15 cellular contexts compared by ENCODE assay signal in genomic region chr1:59733443-59734141, GRCh38.
DNase-seq lines count a peak whose midpoint lies in the region; ATAC-seq and TF ChIP-seq lines count a peak whose summit lies in the region.
"Had no signal": no experiment of that assay in that cellular context is flagged by ENCODE, and none has a peak within 500 bp of the region (broad histone marks: within the 10 kb centered on the region; RNA-seq: fewer than 3 reads in every experiment).

No MANE protein-coding gene starts in this region.

- H3K9me3 ChIP-seq in right atrium auricular region (no peaks in the 10 kb centered on the region), smooth muscle cell (replicated peaks; ENCODE audit: low read depth) (no peaks in the 10 kb centered on the region)
- H3K9me3 ChIP-seq: Caco-2 had no signal

- POLR2A ChIA-PET in activated CD4-positive, alpha-beta T cell treated with anti-CD3 and anti-CD28 coated beads for 36 hours (lab: Charles Lee), result no interaction called here

- H3K4me2 ChIP-seq in GM23338, result no peak overlapping the region
- H3K4me2 ChIP-seq in smooth muscle cell, result peak overlapping the region; percentile 35

- intact Hi-C loops in activated CD4-positive, alpha-beta T cell treated with anti-CD3 and anti-CD28 coated beads for 36 hours (cut with DNase I, micrococcal nuclease), result no loop called here

- H4K20me1 ChIP-seq in GM23338 (replicated peaks; ENCODE audit: insufficient read depth) (no peaks in the 10 kb centered on the region), smooth muscle cell (ENCODE audit: low read depth) (no peaks in the 10 kb centered on the region)

- CTCF ChIA-PET in activated CD4-positive, alpha-beta T cell treated with anti-CD3 and anti-CD28 coated beads for 36 hours (lab: Charles Lee), result no interaction called here

- no peaks in the 10 kb centered on the region for H3K27me3 ChIP-seq in GM23338 (ENCODE audit: insufficient read depth)
- no peaks in the 10 kb centered on the region for H3K27me3 ChIP-seq in right atrium auricular region
- H3K27me3 ChIP-seq in smooth muscle cell (ENCODE audit: low read depth), result no peaks in the 10 kb centered on the region

- TF ChIP-seq CTCF in GM23338 (conservative IDR thresholded peaks at IDR 0.05; ENCODE audit: low read depth in 2 of 2), result no peak
- no peak for TF ChIP-seq CTCF in choroid plexus epithelial cell (conservative IDR thresholded peaks at IDR 0.05; ENCODE audit: low read depth, low read length)
- TF ChIP-seq CTCF in right atrium auricular region (IDR thresholded peaks at IDR 0.05), result no peak
- no peak for TF ChIP-seq CTCF in smooth muscle cell (IDR thresholded peaks at IDR 0.05; ENCODE audit: borderline replicate concordance, insufficient read depth, poor library complexity, severe bottlenecking)

- H3K9me2 ChIP-seq in GM23338 (ENCODE audit: insufficient read depth), result peaks cover 2% of the 10 kb centered on the region

- DNase-seq in GM23338 (ENCODE audit: low spot score) (no peak), choroid plexus epithelial cell (ENCODE audit: low read depth) (peak; percentile 67), right atrium auricular region (ENCODE audit: low spot score) (no peak), smooth muscle cell (lab: John Stamatoyannopoulos, UW; ENCODE audit: unreplicated experiment) (no peak), HT-29 (ENCODE audit: low spot score) (no peak), inferior parietal cortex (ENCODE audit: extremely low spot score) (no peak), putamen (ENCODE audit: low spot score) (no peak)
- DNase-seq in activated CD4-positive, alpha-beta T cell treated with anti-CD3 and anti-CD28 coated beads for 36 hours, result no peak
- DNase-seq: activated T-cell treated with anti-CD3 and anti-CD28 coated beads, Interleukin-2, amount 50 U/mL, for 72 hours; Caco-2; GDM1; HCEC 1CT; NCI-H1048; NCI-H2107; stimulated activated naive CD4-positive, alpha-beta T cell treated with Interleukin-2 at 50 U/mL for 16 hours had no signal

- H3K9me3 Mint-ChIP-seq in GM23338, result peaks cover 22% of the 10 kb centered on the region
- H3K9me3 Mint-ChIP-seq in activated CD4-positive, alpha-beta T cell treated with anti-CD3 and anti-CD28 coated beads for 36 hours (ENCODE audit: low read depth), result peaks cover 8% of the 10 kb centered on the region

- H3K4me1 Mint-ChIP-seq in GM23338, result peaks cover 15% of the 10 kb centered on the region
- H3K4me1 Mint-ChIP-seq in activated CD4-positive, alpha-beta T cell treated with anti-CD3 and anti-CD28 coated beads for 36 hours, result peaks cover 15% of the 10 kb centered on the region

- 83% methylated on average over 3 of the region's 3 CpGs for WGBS in smooth muscle cell (ENCODE audit: low lambda C conversion rate)

- H3K27ac Mint-ChIP-seq in GM23338, result peak overlapping the region; percentile 34; the same call in 1 of the 2 replicates
- H3K27ac Mint-ChIP-seq in activated CD4-positive, alpha-beta T cell treated with anti-CD3 and anti-CD28 coated beads for 36 hours, result no peak overlapping the region
- H3K27ac Mint-ChIP-seq: activated T-cell treated with anti-CD3 and anti-CD28 coated beads, Interleukin-2, amount 50 U/mL, for 72 hours had no signal

- no peak overlapping the region for H3K4me3 Mint-ChIP-seq in GM23338
- H3K4me3 Mint-ChIP-seq in activated CD4-positive, alpha-beta T cell treated with anti-CD3 and anti-CD28 coated beads for 36 hours, result no peak overlapping the region
- H3K4me3 Mint-ChIP-seq: activated T-cell treated with anti-CD3 and anti-CD28 coated beads, Interleukin-2, amount 50 U/mL, for 72 hours had no signal

- H3K27ac ChIP-seq in GM23338 (ENCODE audit: low read depth), result no peak overlapping the region
- peak overlapping the region; percentile 5 to 27 for H3K27ac ChIP-seq in right atrium auricular region
- H3K27ac ChIP-seq in smooth muscle cell (ENCODE audit: low read depth), result peak overlapping the region; percentile 96

- H3F3A ChIP-seq in GM23338 (replicated peaks; ENCODE audit: low read depth) (no peaks in the 10 kb centered on the region), smooth muscle cell (ENCODE audit: low read depth) (peaks cover 35% of the 10 kb centered on the region)

- H3K4me3 ChIP-seq in GM23338 (no peak overlapping the region), choroid plexus epithelial cell (ENCODE audit: low read depth, low read length) (no peak overlapping the region), right atrium auricular region (no peak overlapping the region), smooth muscle cell (no peak overlapping the region)

- H2AFZ ChIP-seq in GM23338 (no peak overlapping the region), smooth muscle cell (ENCODE audit: low read depth) (peak overlapping the region; percentile 72)

- H3K27me3 Mint-ChIP-seq in GM23338 (ENCODE audit: insufficient read depth, low read depth, poor library complexity), result peaks cover 2% of the 10 kb centered on the region
- H3K27me3 Mint-ChIP-seq in activated CD4-positive, alpha-beta T cell treated with anti-CD3 and anti-CD28 coated beads for 36 hours, result no peaks in the 10 kb centered on the region

- H3K36me3 Mint-ChIP-seq in GM23338 (ENCODE audit: low read depth), result peaks cover 23% of the 10 kb centered on the region
- peaks cover 13% of the 10 kb centered on the region for H3K36me3 Mint-ChIP-seq in activated CD4-positive, alpha-beta T cell treated with anti-CD3 and anti-CD28 coated beads for 36 hours (ENCODE audit: low read depth)

- no peak for ATAC-seq in GM23338
- ATAC-seq in activated CD4-positive, alpha-beta T cell treated with anti-CD3 and anti-CD28 coated beads for 36 hours, result no peak
- ATAC-seq: activated T-cell treated with anti-CD3 and anti-CD28 coated beads, Interleukin-2, amount 50 U/mL, for 72 hours had no signal

- H3K79me2 ChIP-seq in GM23338 (replicated peaks; ENCODE audit: insufficient read depth) (no peaks in the 10 kb centered on the region), smooth muscle cell (ENCODE audit: low read depth) (no peaks in the 10 kb centered on the region)

- no peak overlapping the region for H3K9ac ChIP-seq in smooth muscle cell (ENCODE audit: low read depth)

- H3K36me3 ChIP-seq in GM23338 (ENCODE audit: insufficient read depth), result no peaks in the 10 kb centered on the region
- no peaks in the 10 kb centered on the region for H3K36me3 ChIP-seq in right atrium auricular region
- H3K36me3 ChIP-seq in smooth muscle cell (ENCODE audit: low read depth), result no peaks in the 10 kb centered on the region

- H3K4me1 ChIP-seq in GM23338 (ENCODE audit: insufficient read depth), result peaks cover 12% of the 10 kb centered on the region
- peaks cover 0 to 40% of the 10 kb centered on the region in 2 donors for H3K4me1 ChIP-seq in right atrium auricular region
- H3K4me1 ChIP-seq in smooth muscle cell (ENCODE audit: low read depth), result peaks cover 24% of the 10 kb centered on the region

TF ChIP-seq in GM23338, 12 proteins besides CTCF, POLR2A, EP300 and RAD21 (continues in another document):
- no peak for TF ChIP-seq ZNF462 (CRISPR knock-in tag; IDR thresholded peaks at IDR 0.05)
